ENCODE assay signal across 21 cellular contexts in the genomic region with DNA sequence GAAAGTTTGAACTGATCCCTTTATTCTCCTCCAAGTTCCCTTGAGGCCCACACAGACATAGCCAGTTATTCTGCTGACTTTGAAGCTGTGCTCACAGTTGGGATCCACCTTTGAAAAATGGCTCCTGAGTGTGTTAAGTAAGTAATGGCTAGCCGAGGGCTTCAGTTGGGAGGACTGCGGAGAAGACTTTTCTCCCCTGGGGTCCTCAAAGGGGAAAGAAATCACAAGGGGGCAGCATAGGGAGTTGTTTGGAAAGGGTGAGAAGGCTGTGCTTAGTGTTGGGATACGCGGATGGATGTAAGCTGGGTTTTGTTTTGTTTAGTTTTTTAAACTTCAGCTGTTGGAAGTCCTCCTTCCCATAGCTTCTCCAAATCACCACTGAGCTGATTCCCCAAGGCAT. TPM values are rescaled to one million over a fixed set of nuclear protein-coding genes. Genes with fewer than 3 reads are reported as not detected.
DNase-seq lines count a peak whose midpoint lies in the region; ATAC-seq and TF ChIP-seq lines count a peak whose summit lies in the region.
"Had no signal": no experiment of that assay in that cellular context is flagged by ENCODE, and none has a peak within 500 bp of the region (broad histone marks: within the 10 kb centered on the region; RNA-seq: fewer than 3 reads in every experiment).

No MANE protein-coding gene starts in this region.

- POLR2A ChIA-PET in A673 (lab: Charles Lee; ENCODE audit: low non-redundant PET), result no interaction called here

- H3K27ac ChIP-seq in A673 (ENCODE audit: low read depth, low read length, poor library complexity, severe bottlenecking) (peak overlapping the region; percentile 19), HUES48 (ENCODE audit: low read depth, low read length) (peak overlapping the region; percentile 22), mesodermal cell (ENCODE audit: low read depth, low read length, severe bottlenecking) (peak overlapping the region; percentile 12)
- H3K27ac ChIP-seq: BLaER1, GM23248 had no signal

- intact Hi-C loops in A673 (cut with micrococcal nuclease; ENCODE audit: unreplicated experiment), result no loop called here

- TF ChIP-seq CTCF in A673 (conservative IDR thresholded peaks at IDR 0.05; ENCODE audit: low read depth, low read length), result peak; percentile 29; the same call in 1 of the 2 replicates

- H3K9me3 ChIP-seq in A673 (ENCODE audit: low read depth, low read length, poor library complexity, severe bottlenecking) (no peaks in the 10 kb centered on the region), HUES48 (ENCODE audit: control insufficient read depth, insufficient read depth, low read length) (no peaks in the 10 kb centered on the region), adipocyte (ENCODE audit: control insufficient read depth, low read length) (no peaks in the 10 kb centered on the region), mesodermal cell (ENCODE audit: control insufficient read depth, low read length) (no peaks in the 10 kb centered on the region)
- H3K9me3 ChIP-seq: BLaER1 had no signal

- DNase-seq in A673 (ENCODE audit: low spot score) (peak; percentile 33), adipocyte (ENCODE audit: low read depth) (no peak), NCI-H748 (lab: John Stamatoyannopoulos, UW; ENCODE audit: unreplicated experiment) (no peak)
- DNase-seq in stimulated activated CD4-positive, alpha-beta T cell treated with anti-CD3 and anti-CD28 coated beads, Interleukin-4, amount 100 ng/mL, for 4 hours, result no peak
- DNase-seq in stimulated activated CD4-positive, alpha-beta T cell treated with anti-CD3 and anti-CD28 coated beads, Interleukin-12 subunit alpha, Interleukin-12 subunit beta, amount 100 ng/mL, for 4 hours, result no peak
- DNase-seq: CD8-positive, alpha-beta memory T cell; DND-41; GDM1; NCI-H1105 treated with DMSO at 0.1 percent for 48 hours; NCI-H1694 treated with DMSO at 0.1 percent for 48 hours; NCI-H2107; NCI-H2227 treated with DMSO at 0.1 percent for 48 hours; NK-92 treated with Interleukin-12 subunit alpha and Interleukin-12 subunit beta, amount 100 ng/mL, for 24 hours; OCI-M1; SIG-M5 had no signal

- no peaks in the 10 kb centered on the region for H3K36me3 ChIP-seq in A673 (ENCODE audit: insufficient read depth, low read length, poor library complexity, severe bottlenecking)
- H3K36me3 ChIP-seq in HUES48 (ENCODE audit: control insufficient read depth, insufficient read depth, low read length), result no peaks in the 10 kb centered on the region
- H3K36me3 ChIP-seq in adipocyte (ENCODE audit: control insufficient read depth, insufficient read depth, low read length, severe bottlenecking), result peaks cover 24% of the 10 kb centered on the region
- H3K36me3 ChIP-seq in mesodermal cell (ENCODE audit: control insufficient read depth, insufficient read depth, low read length), result no peaks in the 10 kb centered on the region

- H3K4me1 ChIP-seq in A673 (ENCODE audit: insufficient read depth, low read length, poor library complexity, severe bottlenecking) (peaks cover 17% of the 10 kb centered on the region), HUES48 (ENCODE audit: control insufficient read depth, insufficient read depth, low read length) (peaks cover 8% of the 10 kb centered on the region), adipocyte (ENCODE audit: control insufficient read depth, insufficient read depth, low read length) (peaks cover 14% of the 10 kb centered on the region), mesodermal cell (ENCODE audit: control insufficient read depth, insufficient read depth, low read length, poor library complexity, severe bottlenecking) (peaks cover 7% of the 10 kb centered on the region)
- H3K4me1 ChIP-seq: BLaER1 had no signal

- no peak for ATAC-seq in HG02840 (IDR thresholded peaks at IDR 0.05; ENCODE audit: low FRiP score, unreplicated experiment)
- ATAC-seq: GM12878 had no signal

- no peaks in the 10 kb centered on the region for H3K27me3 ChIP-seq in A673 (replicated peaks; ENCODE audit: insufficient read depth, low read depth, low read length, poor library complexity)
- H3K27me3 ChIP-seq in HUES48 (ENCODE audit: control insufficient read depth, insufficient read depth, low read length), result no peaks in the 10 kb centered on the region
- no peaks in the 10 kb centered on the region for H3K27me3 ChIP-seq in adipocyte (replicated peaks; ENCODE audit: control insufficient read depth, insufficient read depth, low read length)
- H3K27me3 ChIP-seq: BLaER1 had no signal

- CTCF ChIA-PET in A673 (lab: Charles Lee), result no interaction called here

- 55 to 60% methylated on average over 2 of the region's 4 CpGs for WGBS in mesodermal cell (ENCODE audit: insufficient coverage in 2 of 2), 2 experiments

- no peak overlapping the region for H3K4me3 ChIP-seq in A673 (ENCODE audit: low read depth, low read length, poor library complexity, severe bottlenecking)
- no peak overlapping the region for H3K4me3 ChIP-seq in HUES48 (ENCODE audit: low read depth, low read length)
- H3K4me3 ChIP-seq in adipocyte (ENCODE audit: low read length), result peak overlapping the region; percentile 39
- no peak overlapping the region for H3K4me3 ChIP-seq in mesodermal cell (ENCODE audit: extremely low read depth, insufficient read depth, low read length, poor library complexity, severe bottlenecking)
- H3K4me3 ChIP-seq: BLaER1, GM12878, GM23248 had no signal

- H3K9ac ChIP-seq in HUES48 (ENCODE audit: low read depth, low read length) (no peak overlapping the region), adipocyte (ENCODE audit: low read length) (no peak overlapping the region)
- H3K9ac ChIP-seq: BLaER1, GM23248 had no signal

- BruUV-seq in A673 (replicated peaks; lab: Mats Ljungman, UMichigan), result no TSS peak

RNA-seq across cellular contexts. Expression of gene PGM1, which starts 8.3 kb away (rescaled TPM):
- total RNA-seq in A673 (2021), result 10.7 and 12.1 TPM in 2 replicates
- 51.2 TPM for polyA plus RNA-seq in mesodermal cell (2013, experiment 1 of 2)
- polyA plus RNA-seq in mesodermal cell (2013, experiment 2 of 2), result 45.4 TPM
